Comparison of ENCODE assay signal across 13 cellular contexts in the genomic region with DNA sequence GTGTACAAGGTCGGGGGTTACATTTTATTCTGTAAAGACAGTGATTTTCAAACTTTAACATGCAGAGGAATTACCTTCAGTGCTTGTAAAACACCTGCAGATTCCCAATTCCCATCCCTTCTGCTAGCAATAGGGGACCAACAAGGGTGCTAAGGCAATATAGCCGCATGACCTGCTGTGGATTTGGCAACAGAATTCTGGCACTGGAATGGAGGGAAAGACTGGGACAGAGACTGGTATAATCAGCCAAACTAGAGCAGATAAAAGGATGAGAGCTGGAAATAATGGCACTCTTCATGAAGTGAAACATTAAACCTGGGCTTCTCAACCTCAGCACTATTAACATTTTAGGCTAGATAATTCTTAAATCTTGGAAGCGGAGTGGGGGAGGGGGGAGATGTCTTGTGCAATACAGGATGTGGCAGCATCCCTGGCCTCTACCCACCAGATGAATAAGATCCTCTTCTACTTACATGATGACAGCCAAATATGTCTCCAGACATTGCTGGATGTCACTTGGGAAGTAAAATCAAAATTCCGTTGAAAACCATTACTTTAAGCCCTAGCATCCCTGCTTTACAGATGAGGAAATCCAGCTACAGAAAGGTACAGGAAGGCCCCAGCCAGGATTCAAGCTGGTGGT. TPM values are rescaled to one million over a fixed set of nuclear protein-coding genes. Genes with fewer than 3 reads are reported as not detected.
DNase-seq lines count a peak whose midpoint lies in the region; ATAC-seq and TF ChIP-seq lines count a peak whose summit lies in the region.
"Had no signal": no experiment of that assay in that cellular context is flagged by ENCODE, and none has a peak within 500 bp of the region (broad histone marks: within the 10 kb centered on the region; RNA-seq: fewer than 3 reads in every experiment).

No MANE protein-coding gene starts in this region.

- H3K9me3 ChIP-seq in lower lobe of right lung: no peaks in the 10 kb centered on the region
- no peaks in the 10 kb centered on the region for H3K9me3 ChIP-seq in aorta (ENCODE audit: control insufficient read depth, low read length)

- H3K36me3 Mint-ChIP-seq in GM23338 (ENCODE audit: low read depth): no peaks in the 10 kb centered on the region
- no peaks in the 10 kb centered on the region for H3K36me3 Mint-ChIP-seq in glutamatergic neuron (ENCODE audit: unreplicated experiment)
- H3K36me3 Mint-ChIP-seq: activated naive CD8-positive, alpha-beta T cell treated with anti-CD3 and anti-CD28 coated beads, Interleukin-2, amount 10 ng/mL, durations not matched to agents 7 days and 5 days had no signal

- H3K4me1 Mint-ChIP-seq in GM23338: peaks cover 49% of the 10 kb centered on the region
- peaks cover 6% of the 10 kb centered on the region for H3K4me1 Mint-ChIP-seq in glutamatergic neuron (ENCODE audit: low read depth, unreplicated experiment)

- no peak for TF ChIP-seq CTCF in GM23338 (conservative IDR thresholded peaks at IDR 0.05; ENCODE audit: low read depth in 2 of 2)
- TF ChIP-seq CTCF in brain microvascular endothelial cell (IDR thresholded peaks at IDR 0.05; ENCODE audit: low read depth, low read length, missing control alignments): no peak
- TF ChIP-seq CTCF in lower lobe of right lung (IDR thresholded peaks at IDR 0.05): no peak
- TF ChIP-seq CTCF in glutamatergic neuron (IDR thresholded peaks at IDR 0.05; ENCODE audit: partially characterized antibody, unreplicated experiment): no peak

- ATAC-seq in GM23338 (no peak), lower lobe of right lung (no peak), GM19351 (IDR thresholded peaks at IDR 0.05; ENCODE audit: unreplicated experiment) (no peak), aorta (ENCODE audit: low FRiP score) (no peak)

- H3K36me3 ChIP-seq in ACC112 (ENCODE audit: insufficient read depth, low read length) (no peaks in the 10 kb centered on the region; the same call in 1 of the 2 replicates), GM23338 (ENCODE audit: insufficient read depth) (no peaks in the 10 kb centered on the region), brain microvascular endothelial cell (replicated peaks) (peaks cover 5% of the 10 kb centered on the region), lower lobe of right lung (no peaks in the 10 kb centered on the region), aorta (ENCODE audit: control insufficient read depth in 1 of 2, insufficient read depth in 2 of 2, low read length in 1 of 2) (no peaks in the 10 kb centered on the region)

- H3F3A ChIP-seq in GM23338 (replicated peaks; ENCODE audit: low read depth): no peaks in the 10 kb centered on the region

- H3K27ac ChIP-seq in ACC112 (ENCODE audit: low read depth, low read length) (no peak overlapping the region), GM23338 (ENCODE audit: low read depth) (no peak overlapping the region), brain microvascular endothelial cell (no peak overlapping the region), lower lobe of right lung (no peak overlapping the region), aorta (ENCODE audit: low read depth in 1 of 2, low read length in 2 of 2) (no peak overlapping the region)
- H3K27ac ChIP-seq: dorsolateral prefrontal cortex had no signal

- peak overlapping the region; percentile 62; the same call in 1 of the 2 replicates for H3K4me2 ChIP-seq in GM23338

- no peaks in the 10 kb centered on the region for H4K20me1 ChIP-seq in GM23338 (replicated peaks; ENCODE audit: insufficient read depth)

- in situ Hi-C loops in brain microvascular endothelial cell (cut with HindIII; ENCODE audit: low pct_ligation_motif_present, low sequenced_read_pairs): no loop called here

- H3K4me3 ChIP-seq in ACC112 (ENCODE audit: low read depth, low read length) (peak overlapping the region; percentile 88), GM23338 (no peak overlapping the region), brain microvascular endothelial cell (ENCODE audit: low read depth, low read length) (peak overlapping the region; percentile 88), lower lobe of right lung (peak overlapping the region; percentile 66), aorta (ENCODE audit: low read length in 2 of 2) (no peak overlapping the region)

- H3K9me3 Mint-ChIP-seq in GM23338: no peaks in the 10 kb centered on the region
- peaks cover 6% of the 10 kb centered on the region for H3K9me3 Mint-ChIP-seq in glutamatergic neuron (ENCODE audit: unreplicated experiment)
- H3K9me3 Mint-ChIP-seq: activated naive CD8-positive, alpha-beta T cell treated with anti-CD3 and anti-CD28 coated beads, Interleukin-2, amount 10 ng/mL, durations not matched to agents 7 days and 5 days; T-helper 1 cell treated with Interleukin-12 subunit alpha and Interleukin-12 subunit beta and Interleukin-4 antibody, amounts not matched to agents 30 μg/mL and 1 μg/mL, for 36 hours had no signal

- DNase-seq in GM23338 (ENCODE audit: low spot score): no peak
- peak; percentile 39 for DNase-seq in brain microvascular endothelial cell
- no peak for DNase-seq in lower lobe of right lung
- DNase-seq in glutamatergic neuron: no peak
- DNase-seq in putamen (ENCODE audit: low spot score): no peak
- DNase-seq in aorta: no peak
- DNase-seq: activated naive CD8-positive, alpha-beta T cell treated with anti-CD3 and anti-CD28 coated beads, Interleukin-2, amount 10 ng/mL, durations not matched to agents 7 days and 5 days; dorsolateral prefrontal cortex; hippocampal formation; NCI-H2029 treated with DMSO at 0.1 percent for 48 hours had no signal

- intact Hi-C loops in lower lobe of right lung (cut with DNase I): no loop called here
- intact Hi-C loops in aorta (cut with DNase I): no loop called here

- H3K27me3 ChIP-seq in ACC112 (ENCODE audit: insufficient read depth, low read length): no peaks in the 10 kb centered on the region
- peaks cover 26% of the 10 kb centered on the region for H3K27me3 ChIP-seq in GM23338 (ENCODE audit: insufficient read depth)
- H3K27me3 ChIP-seq in brain microvascular endothelial cell (replicated peaks): no peaks in the 10 kb centered on the region
- peaks cover 15% of the 10 kb centered on the region for H3K27me3 ChIP-seq in lower lobe of right lung (ENCODE audit: low read depth)
- H3K27me3 ChIP-seq in aorta (ENCODE audit: control insufficient read depth in 1 of 2, insufficient read depth in 2 of 2, low read length in 1 of 2): no peaks in the 10 kb centered on the region

- H3K27ac Mint-ChIP-seq in GM23338 (no peak overlapping the region), glutamatergic neuron (ENCODE audit: unreplicated experiment) (no peak overlapping the region)
- H3K27ac Mint-ChIP-seq: activated naive CD8-positive, alpha-beta T cell treated with anti-CD3 and anti-CD28 coated beads, Interleukin-2, amount 10 ng/mL, durations not matched to agents 7 days and 5 days; T-helper 1 cell treated with Interleukin-12 subunit alpha and Interleukin-12 subunit beta and Interleukin-4 antibody, amounts not matched to agents 30 μg/mL and 1 μg/mL, for 36 hours had no signal

- peaks cover 57% of the 10 kb centered on the region for H3K79me2 ChIP-seq in ACC112 (ENCODE audit: control insufficient read depth, insufficient read depth, low read length, unreplicated experiment)
- H3K79me2 ChIP-seq in GM23338 (replicated peaks; ENCODE audit: insufficient read depth): no peaks in the 10 kb centered on the region

- H3K9me2 ChIP-seq in GM23338 (ENCODE audit: insufficient read depth): 0 out of 2 replicates have a peak, but pooled peaks cover 3% of the 10 kb centered on the region

- H3K27me3 Mint-ChIP-seq in GM23338 (ENCODE audit: insufficient read depth, low read depth, poor library complexity) (peaks cover 23% of the 10 kb centered on the region), glutamatergic neuron (ENCODE audit: unreplicated experiment) (peaks cover 10% of the 10 kb centered on the region)

- 67 to 74% methylated on average over 4 of the region's 4 CpGs for WGBS in aorta, 2 donors

- H3K4me1 ChIP-seq in ACC112 (ENCODE audit: control insufficient read depth, insufficient read depth, low read length, unreplicated experiment) (peaks cover 29% of the 10 kb centered on the region), GM23338 (ENCODE audit: insufficient read depth) (peaks cover 37% of the 10 kb centered on the region), lower lobe of right lung (peaks cover 9% of the 10 kb centered on the region), aorta (ENCODE audit: control insufficient read depth in 1 of 2, insufficient read depth in 2 of 2, low read length in 2 of 2) (no peaks in the 10 kb centered on the region)

- H3K4me3 Mint-ChIP-seq in GM23338 (peak overlapping the region; percentile 48; the same call in 1 of the 3 replicates), glutamatergic neuron (ENCODE audit: unreplicated experiment) (no peak overlapping the region)
- H3K4me3 Mint-ChIP-seq: T-helper 1 cell treated with Interleukin-12 subunit alpha and Interleukin-12 subunit beta and Interleukin-4 antibody, amounts not matched to agents 30 μg/mL and 1 μg/mL, for 36 hours had no signal

- H2AFZ ChIP-seq in ACC112 (ENCODE audit: low read length, unreplicated experiment): no peak overlapping the region
- no peak overlapping the region for H2AFZ ChIP-seq in GM23338

TF ChIP-seq in GM23338, 12 proteins besides CTCF, POLR2A, EP300 and RAD21 (continues in another document):
- TF ChIP-seq EZH2 (IDR thresholded peaks at IDR 0.05; ENCODE audit: low read depth, unreplicated experiment): no peak

RNA-seq across cellular contexts. Expression of gene EVA1A, which starts 1.8 kb away (rescaled TPM):
- total RNA-seq in GM23338 (2014; rRNA removed; shearing (Covaris generic)): 7.9 and 8.5 TPM in 2 replicates
- polyA plus RNA-seq in GM23338 (2016; fragmentation: Nextera tagmentation; extraction: Ambion mirVana): 4.6 and 5.0 TPM in 2 replicates
- total RNA-seq in lower lobe of right lung: 31.7 TPM
- total RNA-seq in glutamatergic neuron (ENCODE audit: unreplicated experiment): not detected
- 1 to 10 TPM; 1.7 to 3.1 TPM for total RNA-seq in aorta
- polyA plus RNA-seq in aorta: 1 to 10 TPM in 1 of 2 donors, under 1 TPM in 1; 0.82 to 6.0 TPM
- total RNA-seq: activated naive CD8-positive, alpha-beta T cell treated with anti-CD3 and anti-CD28 coated beads, Interleukin-2, amount 10 ng/mL, durations not matched to agents 7 days and 5 days had no signal

Comparison
In these comparisons a context has a peak if more than half of its experiments do, and no peak if none do; other contexts are left out.
1. H3K4me3 ChIP-seq: peak in ACC112 (single experiment), brain microvascular endothelial cell (single experiment) and lower lobe of right lung (single experiment); none in GM23338 (single experiment) and aorta (0 of 2).